34 cellular contexts compared by ENCODE assay signal in the genomic region with DNA sequence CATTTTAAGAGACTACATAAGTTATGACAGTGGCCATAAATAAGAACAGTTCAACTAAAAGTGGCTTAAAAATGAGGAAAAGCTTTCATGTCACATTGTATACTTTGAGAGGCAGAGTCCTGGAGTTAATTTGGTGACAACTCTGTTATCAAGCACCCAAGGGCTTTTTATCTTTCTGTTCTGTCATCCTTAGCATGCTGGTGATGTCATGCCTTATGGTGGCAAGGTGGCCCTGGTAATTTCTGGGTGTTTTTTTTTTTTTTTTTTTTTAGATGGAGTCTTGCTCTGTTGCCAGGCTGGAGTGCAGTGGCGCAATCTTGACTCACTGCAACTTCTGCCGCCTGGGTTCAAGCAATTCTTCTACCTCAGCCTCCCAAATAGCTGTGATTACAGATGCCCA.
"Had no signal": no experiment of that assay in that cellular context is flagged by ENCODE, and none has a peak within 500 bp of the region (broad histone marks: within the 10 kb centered on the region; RNA-seq: fewer than 3 reads in every experiment).

No MANE protein-coding gene starts in this region.

- FAIRE-seq: astrocyte, bronchial epithelial cell had no signal

- H3K4me1 ChIP-seq: adrenal gland, ascending aorta, breast epithelium had no signal

- ATAC-seq: activated naive CD4-positive, alpha-beta T cell treated with anti-CD3 and anti-CD28 coated beads, Interleukin-2, amount 50 U/mL, for 72 hours; activated naive CD8-positive, alpha-beta T cell treated with anti-CD3 and anti-CD28 coated beads, Interleukin-2, amount 50 U/mL, for 24 hours; activated T-cell treated with anti-CD3 and anti-CD28 coated beads, Interleukin-2, amount 50 U/mL, for 4 hours; activated T-cell treated with anti-CD3 and anti-CD28 coated beads, Interleukin-2, amount 50 U/mL, for 72 hours; activated T-helper 17 cell treated with anti-CD3 and anti-CD28 coated beads, Interleukin-2, amount 50 U/mL, for 72 hours; body of pancreas had no signal

- H3K9me3 ChIP-seq: adrenal gland, ascending aorta, body of pancreas, breast epithelium had no signal

- DNase-seq: activated effector memory CD4-positive, alpha-beta T cell treated with anti-CD3 and anti-CD28 coated beads, Interleukin-2, amount 50 U/mL, for 16 hours; activated effector memory CD4-positive, alpha-beta T cell treated with Interleukin-2 at 50 U/mL for 16 hours; activated gamma-delta T cell; activated gamma-delta T cell treated with Interleukin-2 at 50 U/mL for 16 hours; activated naive CD4-positive, alpha-beta T cell; activated naive CD4-positive, alpha-beta T cell treated with anti-CD3 and anti-CD28 coated beads for 36 hours; activated naive CD4-positive, alpha-beta T cell treated with anti-CD3 and anti-CD28 coated beads, Interleukin-2, amount 10 ng/mL, durations not matched to agents 7 days and 5 days; activated naive CD4-positive, alpha-beta T cell treated with anti-CD3 and anti-CD28 coated beads, Interleukin-2, amount 50 U/mL, for 16 hours; activated naive CD4-positive, alpha-beta T cell treated with Interleukin-2 at 50 U/mL for 16 hours; activated naive CD8-positive, alpha-beta T cell treated with anti-CD3 and anti-CD28 coated beads for 36 hours; activated naive CD8-positive, alpha-beta T cell treated with anti-CD3 and anti-CD28 coated beads, Interleukin-2, amount 10 ng/mL, durations not matched to agents 7 days and 5 days; activated naive CD8-positive, alpha-beta T cell treated with anti-CD3 and anti-CD28 coated beads, Interleukin-2, amount 50 U/mL, for 24 hours; activated T-cell treated with anti-CD3 and anti-CD28 coated beads, Interleukin-2, amount 50 U/mL, for 1 hour; activated T-cell treated with anti-CD3 and anti-CD28 coated beads, Interleukin-2, amount 50 U/mL, for 24 hours; activated T-cell treated with anti-CD3 and anti-CD28 coated beads, Interleukin-2, amount 50 U/mL, for 4 hours; activated T-cell treated with anti-CD3 and anti-CD28 coated beads, Interleukin-2, amount 50 U/mL, for 48 hours; activated T-cell treated with anti-CD3 and anti-CD28 coated beads, Interleukin-2, amount 50 U/mL, for 72 hours; adrenal gland; amniotic stem cell; amygdala; anterior cingulate cortex; aorta; body of pancreas; brain microvascular endothelial cell; caudate nucleus; central memory CD4-positive, alpha-beta T cell; cerebellar nuclear complex had no signal

- H3K27me3 ChIP-seq: adrenal gland, ascending aorta, body of pancreas, brain microvascular endothelial cell, breast epithelium, cardiac muscle cell had no signal

- H3K4me3 ChIP-seq: adrenal gland, ascending aorta, body of pancreas, breast epithelium, cardiac muscle cell had no signal

- H3K36me3 ChIP-seq: adrenal gland, ascending aorta, brain microvascular endothelial cell, breast epithelium, cardiac muscle cell had no signal

- H3K27ac ChIP-seq: adrenal gland, ascending aorta, body of pancreas, brain microvascular endothelial cell, breast epithelium, cardiac muscle cell had no signal
